1 cellular context compared by ENCODE assay signal in genomic region chr6:104956663-104957294, GRCh38.
A peak's percentile ranks its signal among the peaks of the same experiment; 100 is the strongest.
TF ChIP-seq lines count a peak whose summit lies in the region.

TSS of gene LIN28B (plus strand) at chr6:104957107. CDS start at chr6:104957251, 144 bp downstream.

TF ChIP-seq in K562, 482 proteins besides CTCF, POLR2A, EP300 and RAD21 (continued from another document):
- TF ChIP-seq ARID4B (CRISPR knock-in tag; IDR thresholded peaks at IDR 0.05) (no peak), DDX20 (tag; IDR thresholded peaks at IDR 0.05; ENCODE audit: low read depth) (0 out of 2 replicates have a peak, but pooled peaks have one; percentile 24), NR2C2 (CRISPR knock-in tag; IDR thresholded peaks at IDR 0.05) (no peak), NR2C2 (tag; IDR thresholded peaks at IDR 0.05) (0 out of 2 replicates have a peak, but pooled peaks have one; percentile 2), USF2 (CRISPR knock-in tag; IDR thresholded peaks at IDR 0.05) (peak; percentile 86), SOX6 (IDR thresholded peaks at IDR 0.05) (peak; percentile 36), MTF1 (CRISPR knock-in tag; IDR thresholded peaks at IDR 0.05; ENCODE audit: borderline replicate concordance) (no peak), ZFX (CRISPR knock-in tag; IDR thresholded peaks at IDR 0.05) (peak; percentile 59; the same call in 1 of the 2 replicates), ZNF407 (IDR thresholded peaks at IDR 0.05; ENCODE audit: low read depth) (no peak), ZNF740 (CRISPR knock-in tag; IDR thresholded peaks at IDR 0.05) (peak; percentile 12; the same call in 1 of the 2 replicates), ZNF740 (tag; IDR thresholded peaks at IDR 0.05) (no peak), HNRNPUL1 (IDR thresholded peaks at IDR 0.05; ENCODE audit: low read length) (no peak), PRPF4 (IDR thresholded peaks at IDR 0.05; ENCODE audit: insufficient read depth, low read depth, low read length, poor library complexity, severe bottlenecking) (peak; percentile 2), ZHX1 (conservative IDR thresholded peaks at IDR 0.05; ENCODE audit: low read length) (0 out of 2 replicates have a peak, but pooled peaks have one; percentile 41), MEIS2 (IDR thresholded peaks at IDR 0.05; ENCODE audit: partially characterized antibody) (peak; percentile 95), PML (IDR thresholded peaks at IDR 0.05; ENCODE audit: low read length) (no peak), ZNF592 (IDR thresholded peaks at IDR 0.05) (peak; percentile 24; the same call in 1 of the 2 replicates), NR0B1 (IDR thresholded peaks at IDR 0.05; ENCODE audit: partially characterized antibody) (no peak), GABPA (tag; conservative IDR thresholded peaks at IDR 0.05; ENCODE audit: low read depth) (0 out of 2 replicates have a peak, but pooled peaks have one; percentile 2), TOE1 (IDR thresholded peaks at IDR 0.05; ENCODE audit: borderline replicate concordance) (peak; percentile 80), TOE1 (CRISPR knock-in tag; IDR thresholded peaks at IDR 0.05; ENCODE audit: borderline replicate concordance, low read depth) (no peak), MAFG (tag; conservative IDR thresholded peaks at IDR 0.05) (0 out of 2 replicates have a peak, but pooled peaks have one; percentile 21)
